In the genomic region with DNA sequence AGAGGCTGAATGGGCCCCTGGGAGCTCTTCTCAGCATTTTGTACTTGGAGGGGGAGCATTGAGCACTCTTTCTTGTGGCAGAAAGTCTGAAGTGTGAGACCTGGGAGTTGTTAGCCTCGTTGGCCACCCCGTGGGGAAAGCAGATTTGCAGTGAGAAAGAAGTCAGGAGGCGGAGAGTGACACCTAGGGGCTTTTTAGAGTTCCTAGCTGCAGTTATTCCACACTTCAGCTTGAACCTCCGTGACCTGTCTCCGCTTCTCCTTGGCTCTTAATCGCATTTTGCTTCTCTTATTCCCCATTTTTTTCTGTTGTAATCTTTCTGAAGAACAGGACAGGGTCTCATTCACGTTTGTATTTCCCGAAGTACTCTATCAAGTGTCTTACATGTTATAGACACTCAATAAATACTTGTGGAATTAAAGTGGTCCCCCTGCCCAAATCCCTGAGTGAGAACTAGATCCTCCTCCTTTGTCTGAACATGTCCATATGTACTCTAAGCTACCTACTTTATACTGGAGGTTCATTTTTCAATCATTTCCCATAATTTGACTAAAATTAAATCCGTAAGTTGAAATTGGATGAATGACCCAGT, we compare ENCODE assay signal across 8 cellular contexts. TPM values are rescaled to one million over a fixed set of nuclear protein-coding genes. Genes with fewer than 3 reads are reported as not detected.
DNase-seq lines count a peak whose midpoint lies in the region; ATAC-seq lines count a peak whose summit lies in the region.

No MANE protein-coding gene starts in this region.

- no peaks in the 10 kb centered on the region for H3K9me3 Mint-ChIP-seq in activated CD4-positive, alpha-beta memory T cell treated with anti-CD3 and anti-CD28 coated beads for 36 hours
- no peaks in the 10 kb centered on the region for H3K9me3 Mint-ChIP-seq in stimulated activated naive B cell treated with anti-CD40 and anti-IgM and Interleukin-4, amounts not matched to agents 10 μg/mL and 1 μg/mL and 100 μg/mL, for 72 hours

- intact Hi-C loops in activated CD4-positive, alpha-beta memory T cell treated with anti-CD3 and anti-CD28 coated beads for 36 hours (cut with micrococcal nuclease), result loop anchor here (1.0 to 5.0 kb wide), 4 partner anchors 96 to 384 kb away; no protein-coding TSS in a partner anchor

- H3K27ac Mint-ChIP-seq in activated CD4-positive, alpha-beta memory T cell treated with anti-CD3 and anti-CD28 coated beads for 36 hours, result no peak overlapping the region
- H3K27ac Mint-ChIP-seq in stimulated activated naive B cell treated with anti-CD40 and anti-IgM and Interleukin-4, amounts not matched to agents 10 μg/mL and 1 μg/mL and 100 μg/mL, for 72 hours, result no peak overlapping the region

- ATAC-seq in GM19438 (IDR thresholded peaks at IDR 0.05; ENCODE audit: low read depth, unreplicated experiment) (peak; percentile 87), HG03442 (IDR thresholded peaks at IDR 0.05; ENCODE audit: unreplicated experiment) (peak; percentile 92)
- peak; percentile 92 to 94 for ATAC-seq in stimulated activated naive B cell treated with anti-CD40 and anti-IgM and Interleukin-4, amounts not matched to agents 10 μg/mL and 1 μg/mL and 100 μg/mL, for 72 hours (replicated peaks)

- no peak overlapping the region for H3K4me3 Mint-ChIP-seq in activated CD4-positive, alpha-beta memory T cell treated with anti-CD3 and anti-CD28 coated beads for 36 hours
- no peak overlapping the region for H3K4me3 Mint-ChIP-seq in stimulated activated naive B cell treated with anti-CD40 and anti-IgM and Interleukin-4, amounts not matched to agents 10 μg/mL and 1 μg/mL and 100 μg/mL, for 72 hours

- peaks cover 28% of the 10 kb centered on the region for H3K4me1 Mint-ChIP-seq in activated CD4-positive, alpha-beta memory T cell treated with anti-CD3 and anti-CD28 coated beads for 36 hours (ENCODE audit: low read depth)
- peaks cover 6 to 25% of the 10 kb centered on the region in 2 donors for H3K4me1 Mint-ChIP-seq in stimulated activated naive B cell treated with anti-CD40 and anti-IgM and Interleukin-4, amounts not matched to agents 10 μg/mL and 1 μg/mL and 100 μg/mL, for 72 hours

- H3K36me3 Mint-ChIP-seq in activated CD4-positive, alpha-beta memory T cell treated with anti-CD3 and anti-CD28 coated beads for 36 hours, result no peaks in the 10 kb centered on the region
- H3K36me3 Mint-ChIP-seq in stimulated activated naive B cell treated with anti-CD40 and anti-IgM and Interleukin-4, amounts not matched to agents 10 μg/mL and 1 μg/mL and 100 μg/mL, for 72 hours, result no peaks in the 10 kb centered on the region

- CTCF ChIA-PET in activated CD4-positive, alpha-beta memory T cell treated with anti-CD3 and anti-CD28 coated beads for 36 hours (lab: Charles Lee), result interaction anchor here (0.7 to 7.7 kb wide), 42 partner anchors 8 to 424 kb away, joined by 3 to 173 read pairs (median 4); partner anchors contain the start of genes DNAI4, MIER1 and SLC35D1

- DNase-seq in D341Med (ENCODE audit: low spot score), result peak; percentile 79
- peak; percentile 70 for DNase-seq in NCI-H69 (lab: John Stamatoyannopoulos, UW)
- DNase-seq in activated CD4-positive, alpha-beta memory T cell treated with anti-CD3 and anti-CD28 coated beads for 36 hours, result peak; percentile 77
- DNase-seq in effector CD8-positive, alpha-beta T cell (lab: John Stamatoyannopoulos, UW), result peak; percentile 34
- DNase-seq in medulla oblongata (ENCODE audit: extremely low spot score), result peak; percentile 87
- DNase-seq in stimulated activated naive B cell treated with anti-CD40 and anti-IgM and Interleukin-4, amounts not matched to agents 10 μg/mL and 1 μg/mL and 100 μg/mL, for 72 hours, result peak; percentile 56

- POLR2A ChIA-PET in activated CD4-positive, alpha-beta memory T cell treated with anti-CD3 and anti-CD28 coated beads for 36 hours (lab: Charles Lee), result interaction anchor here (0.6 to 1.7 kb wide), 4 partner anchors 9 to 153 kb away, joined by 3 to 6 read pairs (median 4); no protein-coding TSS in a partner anchor

- H3K27me3 Mint-ChIP-seq in activated CD4-positive, alpha-beta memory T cell treated with anti-CD3 and anti-CD28 coated beads for 36 hours, result peaks cover 10% of the 10 kb centered on the region
- H3K27me3 Mint-ChIP-seq in stimulated activated naive B cell treated with anti-CD40 and anti-IgM and Interleukin-4, amounts not matched to agents 10 μg/mL and 1 μg/mL and 100 μg/mL, for 72 hours, result peaks cover 26 to 29% of the 10 kb centered on the region in 2 donors

RNA-seq across cellular contexts. Expression of gene C1orf141, which starts 14.5 kb away (rescaled TPM):
- total RNA-seq in activated CD4-positive, alpha-beta memory T cell treated with anti-CD3 and anti-CD28 coated beads for 36 hours, result 1 to 10 TPM in 1 of 2 experiments, under 1 TPM in 1; 0.70 to 1.2 TPM

RNA-seq across cellular contexts. Expression of gene IL23R, which starts 17.0 kb away (rescaled TPM):
- 10 to 100 TPM; 16.8 to 17.7 TPM for total RNA-seq in activated CD4-positive, alpha-beta memory T cell treated with anti-CD3 and anti-CD28 coated beads for 36 hours

Comparison
In these comparisons a context has a peak if more than half of its experiments do, and no peak if none do; other contexts are left out.
1. Peak in every context shown above with its lines: DNase-seq and ATAC-seq.
2. DNase-seq: peak in every context shown above with its lines; median percentile 87 in medulla oblongata; 79 in D341Med; 77 in activated CD4-positive, alpha-beta memory T cell treated with anti-CD3 and anti-CD28 coated beads for 36 hours; 70 in NCI-H69; 56 in stimulated activated naive B cell treated with anti-CD40 and anti-IgM and Interleukin-4, amounts not matched to agents 10 μg/mL and 1 μg/mL and 100 μg/mL, for 72 hours; 34 in effector CD8-positive, alpha-beta T cell.